ENCODE assay signal across 10 cellular contexts in genomic region chr1:186829679-186830587, GRCh38. TPM values are rescaled to one million over a fixed set of nuclear protein-coding genes. Genes with fewer than 3 reads are reported as not detected.
DNase-seq lines count a peak whose midpoint lies in the region; ATAC-seq and TF ChIP-seq lines count a peak whose summit lies in the region.
"Had no signal": no experiment of that assay in that cellular context is flagged by ENCODE, and none has a peak within 500 bp of the region (broad histone marks: within the 10 kb centered on the region; RNA-seq: fewer than 3 reads in every experiment).

No MANE protein-coding gene starts in this region.

- no peaks in the 10 kb centered on the region for H3K36me3 ChIP-seq in CD4-positive, CD25-positive, alpha-beta regulatory T cell (ENCODE audit: control insufficient read depth, insufficient read depth, low read length)
- H3K36me3 ChIP-seq in KMS-11 (ENCODE audit: insufficient read depth) = no peaks in the 10 kb centered on the region
- H3K36me3 ChIP-seq in muscle layer of duodenum (ENCODE audit: control insufficient read depth in 1 of 2, insufficient read depth in 2 of 2, low read length in 2 of 2) = no peaks in the 10 kb centered on the region

- intact Hi-C loops in lower leg skin (cut with DNase I; ENCODE audit: low total_unique reads) (no loop called here), posterior vena cava (cut with DNase I) (no loop called here)

- TF ChIP-seq POLR2A in lower leg skin (IDR thresholded peaks at IDR 0.05) = no peak

- 44 to 55% methylated on average over 14 of the region's 14 CpGs for WGBS in lower leg skin, 2 donors

- H3K9me3 Mint-ChIP-seq in CD4-positive, CD25-positive, alpha-beta regulatory T cell = peaks cover 0 to 5% (median 0%) of the 10 kb centered on the region in 7 donors

- H2AFZ ChIP-seq in KMS-11 (ENCODE audit: low read depth) = 0 out of 2 replicates have a peak overlapping the region, but pooled peaks have one; percentile 73

- no peaks in the 10 kb centered on the region for H3K79me2 ChIP-seq in KMS-11 (ENCODE audit: insufficient read depth, low read depth)

- no peaks in the 10 kb centered on the region for H3K9me3 ChIP-seq in CD4-positive, CD25-positive, alpha-beta regulatory T cell (ENCODE audit: control insufficient read depth in 2 of 2, low read length in 2 of 2)
- no peaks in the 10 kb centered on the region for H3K9me3 ChIP-seq in muscle layer of duodenum (ENCODE audit: control insufficient read depth in 1 of 2, low read length in 2 of 2)

- peak overlapping the region; percentile 34 for H3K4me2 ChIP-seq in KMS-11

- H3K4me1 Mint-ChIP-seq in CD4-positive, CD25-positive, alpha-beta regulatory T cell = peaks cover 7 to 13% (median 11%) of the 10 kb centered on the region in 4 donors

- no peaks in the 10 kb centered on the region for H3K4me1 ChIP-seq in CD4-positive, CD25-positive, alpha-beta regulatory T cell (ENCODE audit: control insufficient read depth, insufficient read depth, low read length, poor library complexity, severe bottlenecking)
- H3K4me1 ChIP-seq in KMS-11 (ENCODE audit: low read depth, poor library complexity, severe bottlenecking) (peaks cover 3% of the 10 kb centered on the region), muscle layer of duodenum (ENCODE audit: control insufficient read depth in 1 of 2, insufficient read depth in 2 of 2, low read length in 2 of 2) (peaks cover 0 to 5% of the 10 kb centered on the region in 2 donors)

- no peaks in the 10 kb centered on the region for H3K27me3 ChIP-seq in CD4-positive, CD25-positive, alpha-beta regulatory T cell (ENCODE audit: control insufficient read depth, insufficient read depth, low read length)
- H3K27me3 ChIP-seq in KMS-11 (ENCODE audit: insufficient read depth, low read depth) (no peaks in the 10 kb centered on the region), muscle layer of duodenum (ENCODE audit: low read depth, low read length) (no peaks in the 10 kb centered on the region)

- no peak overlapping the region for H3K27ac Mint-ChIP-seq in CD4-positive, CD25-positive, alpha-beta regulatory T cell

- no peak overlapping the region for H3K27ac ChIP-seq in CD4-positive, CD25-positive, alpha-beta regulatory T cell (ENCODE audit: insufficient read depth, low read length, poor library complexity, severe bottlenecking)
- H3K27ac ChIP-seq in KMS-11 (peak overlapping the region; percentile 65; the same call in 1 of the 2 replicates), muscle layer of duodenum (ENCODE audit: low read length) (peak overlapping the region; percentile 84)

- TF ChIP-seq CTCF in KMS-11 (conservative IDR thresholded peaks at IDR 0.05; ENCODE audit: low read depth, low read length) (no peak), cardiac fibroblast (IDR thresholded peaks at IDR 0.05; ENCODE audit: low read depth, low read length) (no peak), lower leg skin (IDR thresholded peaks at IDR 0.05) (no peak)

- DNase-seq in CD4-positive, CD25-positive, alpha-beta regulatory T cell = no peak
- DNase-seq in cardiac fibroblast (ENCODE audit: low read depth in 2 of 2) (no peak), lower leg skin (ENCODE audit: low spot score in 2 of 2) (no peak), ACHN (no peak), NCI-H226 (no peak), posterior vena cava (ENCODE audit: low spot score) (no peak)
- DNase-seq: left cardiac atrium; stimulated activated CD8-positive, alpha-beta memory T cell treated with anti-CD3 and anti-CD28 coated beads, Interleukin-4, amount 100 ng/mL, for 48 hours had no signal

- peak overlapping the region; percentile 59; the same call in 1 of the 2 replicates for H3K9ac ChIP-seq in KMS-11

- H4K20me1 ChIP-seq in KMS-11 (ENCODE audit: insufficient read depth) = no peaks in the 10 kb centered on the region

- no peaks in the 10 kb centered on the region for H3K36me3 Mint-ChIP-seq in CD4-positive, CD25-positive, alpha-beta regulatory T cell

- no peak overlapping the region for H3K4me3 ChIP-seq in CD4-positive, CD25-positive, alpha-beta regulatory T cell (ENCODE audit: low read depth, low read length)
- no peak overlapping the region for H3K4me3 ChIP-seq in KMS-11 (IDR thresholded peaks at IDR 0.05; ENCODE audit: insufficient read depth, low read depth, low read length)
- H3K4me3 ChIP-seq in cardiac fibroblast (replicated peaks in 1 of 2; ENCODE audit: low read depth in 2 of 2, low read length in 2 of 2) = peak overlapping the region; percentile 70 to 74
- peak overlapping the region; percentile 78 to 99 for H3K4me3 ChIP-seq in muscle layer of duodenum (ENCODE audit: low read depth in 1 of 2, low read length in 2 of 2)
- H3K4me3 ChIP-seq in lower leg skin (ENCODE audit: low read depth, poor library complexity, severe bottlenecking) = no peak overlapping the region

- H3K4me3 Mint-ChIP-seq in CD4-positive, CD25-positive, alpha-beta regulatory T cell = peak overlapping the region in 3 of 4 donors; percentile 69 to 85 (median 75)

- ATAC-seq in CD4-positive, CD25-positive, alpha-beta regulatory T cell (ENCODE audit: low read depth in 2 of 2) = no peak

- in situ Hi-C loops in ACHN (cut with HindIII; ENCODE audit: low pct_ligation_motif_present, low pct_unique_long_range_greater_than_20kb, low sequenced_read_pairs) = no loop called here

- H3K27me3 Mint-ChIP-seq in CD4-positive, CD25-positive, alpha-beta regulatory T cell = peaks cover 18% of the 10 kb centered on the region

RNA-seq across cellular contexts. Expression of gene PLA2G4A, which starts 1.2 kb away (rescaled TPM):
- total RNA-seq in CD4-positive, CD25-positive, alpha-beta regulatory T cell = not detected
- polyA plus RNA-seq in CD4-positive, CD25-positive, alpha-beta regulatory T cell = not detected
- total RNA-seq in lower leg skin (10 to 100 TPM in 3 of 4 donors, 1 to 10 TPM in 1; 9.5 to 15.3 (median 11.2) TPM), posterior vena cava (10 to 100 TPM; 18.4 to 18.6 TPM)

Comparison
In these comparisons a context has a peak if more than half of its experiments do, and no peak if none do; other contexts are left out.
1. H3K4me3 ChIP-seq: peak in cardiac fibroblast (2 of 2) and muscle layer of duodenum (2 of 2); none in CD4-positive, CD25-positive, alpha-beta regulatory T cell (single experiment), KMS-11 (single experiment) and lower leg skin (single experiment).